Comparison of ENCODE assay signal across 1 cellular context in genomic region chr1:247378334-247379073, GRCh38.
TF ChIP-seq lines count a peak whose summit lies in the region.

No MANE protein-coding gene starts in this region.

TF ChIP-seq in K562, 482 proteins besides CTCF, POLR2A, EP300 and RAD21 (continued from another document):
- TF ChIP-seq ZNF398 (CRISPR knock-in tag; IDR thresholded peaks at IDR 0.05) (no peak), NFE2 (IDR thresholded peaks at IDR 0.05; ENCODE audit: low read depth) (no peak), PCBP1 (IDR thresholded peaks at IDR 0.05; ENCODE audit: low read depth, low read length, poor library complexity, severe bottlenecking) (no peak), HES1 (IDR thresholded peaks at IDR 0.05; ENCODE audit: low read depth) (no peak), NR2C1 (IDR thresholded peaks at IDR 0.05) (0 out of 2 replicates have a peak, but pooled peaks have one; percentile 34), NR2C1 (tag; IDR thresholded peaks at IDR 0.05) (no peak; the same call in 1 of the 2 replicates), ZNF408 (CRISPR knock-in tag; IDR thresholded peaks at IDR 0.05; ENCODE audit: low read depth) (no peak), L3MBTL2 (IDR thresholded peaks at IDR 0.05) (peak; percentile 56; the same call in 1 of the 2 replicates), JUND (IDR thresholded peaks at IDR 0.05; ENCODE audit: borderline replicate concordance, low read depth, low read length) (no peak), JUND (tag; IDR thresholded peaks at IDR 0.05; ENCODE audit: borderline replicate concordance, low read depth, low read length) (no peak), BMI1 (IDR thresholded peaks at IDR 0.05; ENCODE audit: low read length) (no peak), E2F6 (IDR thresholded peaks at IDR 0.05; ENCODE audit: borderline replicate concordance in 1 of 2, extremely low read depth in 1 of 2, insufficient read depth in 1 of 2, insufficient read length in 1 of 2, low read depth in 1 of 2, low read length in 1 of 2, poor library complexity in 1 of 2, severe bottlenecking in 1 of 2) (peak; percentile 53 to 81), BDP1 (IDR thresholded peaks at IDR 0.05; ENCODE audit: insufficient read depth, insufficient read length) (no peak), ZNF830 (CRISPR knock-in tag; IDR thresholded peaks at IDR 0.05) (no peak), MXI1 (IDR thresholded peaks at IDR 0.05; ENCODE audit: low read depth, low read length) (no peak), ELF2 (CRISPR knock-in tag; IDR thresholded peaks at IDR 0.05) (no peak), ZNF212 (CRISPR knock-in tag; IDR thresholded peaks at IDR 0.05) (no peak)
- TF ChIP-seq, protein P1, sequence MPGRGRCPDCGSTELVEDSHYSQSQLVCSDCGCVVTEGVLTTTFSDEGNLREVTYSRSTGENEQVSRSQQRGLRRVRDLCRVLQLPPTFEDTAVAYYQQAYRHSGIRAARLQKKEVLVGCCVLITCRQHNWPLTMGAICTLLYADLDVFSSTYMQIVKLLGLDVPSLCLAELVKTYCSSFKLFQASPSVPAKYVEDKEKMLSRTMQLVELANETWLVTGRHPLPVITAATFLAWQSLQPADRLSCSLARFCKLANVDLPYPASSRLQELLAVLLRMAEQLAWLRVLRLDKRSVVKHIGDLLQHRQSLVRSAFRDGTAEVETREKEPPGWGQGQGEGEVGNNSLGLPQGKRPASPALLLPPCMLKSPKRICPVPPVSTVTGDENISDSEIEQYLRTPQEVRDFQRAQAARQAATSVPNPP (IDR thresholded peaks at IDR 0.05; ENCODE audit: borderline replicate concordance, insufficient read depth, insufficient read length) = no peak
- TF ChIP-seq, protein P2, sequence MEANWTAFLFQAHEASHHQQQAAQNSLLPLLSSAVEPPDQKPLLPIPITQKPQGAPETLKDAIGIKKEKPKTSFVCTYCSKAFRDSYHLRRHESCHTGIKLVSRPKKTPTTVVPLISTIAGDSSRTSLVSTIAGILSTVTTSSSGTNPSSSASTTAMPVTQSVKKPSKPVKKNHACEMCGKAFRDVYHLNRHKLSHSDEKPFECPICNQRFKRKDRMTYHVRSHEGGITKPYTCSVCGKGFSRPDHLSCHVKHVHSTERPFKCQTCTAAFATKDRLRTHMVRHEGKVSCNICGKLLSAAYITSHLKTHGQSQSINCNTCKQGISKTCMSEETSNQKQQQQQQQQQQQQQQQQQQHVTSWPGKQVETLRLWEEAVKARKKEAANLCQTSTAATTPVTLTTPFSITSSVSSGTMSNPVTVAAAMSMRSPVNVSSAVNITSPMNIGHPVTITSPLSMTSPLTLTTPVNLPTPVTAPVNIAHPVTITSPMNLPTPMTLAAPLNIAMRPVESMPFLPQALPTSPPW (CRISPR knock-in tag; IDR thresholded peaks at IDR 0.05) = no peak
TF ChIP-seq in K562: peak in this region for 13.
